In the genomic region with DNA sequence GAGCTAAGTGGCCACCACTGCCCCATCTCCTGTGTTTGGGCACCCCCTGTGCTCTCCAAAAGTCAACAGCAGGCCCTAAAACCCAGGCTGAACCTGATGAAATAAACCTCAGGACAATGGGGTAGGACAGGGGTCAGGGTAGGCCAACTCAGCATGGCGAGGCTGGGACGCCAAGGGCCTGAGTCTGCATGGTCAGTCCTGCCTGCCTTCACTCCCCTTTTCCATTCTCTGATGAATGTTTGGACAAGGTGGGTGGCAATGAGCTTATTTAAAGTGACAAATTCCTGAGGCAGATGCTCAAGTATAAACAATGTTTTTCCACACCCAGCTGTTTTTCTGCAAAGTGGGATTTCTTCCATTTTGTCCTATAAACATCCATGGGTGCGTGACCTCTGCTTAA, we compare ENCODE assay signal across 27 cellular contexts. TPM values are rescaled to one million over a fixed set of nuclear protein-coding genes. Genes with fewer than 3 reads are reported as not detected.
DNase-seq lines count a peak whose midpoint lies in the region; ATAC-seq, FAIRE-seq and TF ChIP-seq lines count a peak whose summit lies in the region.
"Had no signal": no experiment of that assay in that cellular context is flagged by ENCODE, and none has a peak within 500 bp of the region (broad histone marks: within the 10 kb centered on the region; RNA-seq: fewer than 3 reads in every experiment).

No MANE protein-coding gene starts in this region.

- intact Hi-C loops in left ventricle myocardium superior (cut with micrococcal nuclease) (no loop called here), natural killer cell (cut with micrococcal nuclease) (no loop called here)

- peak; percentile 4 for FAIRE-seq in endometrium (lab: Jason Lieb, UNC)
- FAIRE-seq: A549, D721Med, GM12891, GM18507, H54 had no signal

- H3K36me3 Mint-ChIP-seq in natural killer cell, result no peaks in the 10 kb centered on the region
- no peaks in the 10 kb centered on the region for H3K36me3 Mint-ChIP-seq in WTC11
- H3K36me3 Mint-ChIP-seq: CD14-positive monocyte; CD8-positive, alpha-beta memory T cell had no signal

- H3K4me1 ChIP-seq in right atrium auricular region, result no peaks in the 10 kb centered on the region
- H3K4me1 ChIP-seq: A549, BE2C, HAP-1 had no signal

- no peak overlapping the region for H3K27ac Mint-ChIP-seq in natural killer cell
- no peak overlapping the region for H3K27ac Mint-ChIP-seq in WTC11
- H3K27ac Mint-ChIP-seq: CD14-positive monocyte; CD4-positive, alpha-beta T cell; CD8-positive, alpha-beta memory T cell; GM23338; HFFc6 had no signal

- POLR2A ChIA-PET in WTC11 (lab: Charles Lee), result no interaction called here

- no peaks in the 10 kb centered on the region for H3K9me3 ChIP-seq in right atrium auricular region
- H3K9me3 ChIP-seq: A549, BE2C, HAP-1 had no signal

- CTCF ChIA-PET in WTC11 (lab: Charles Lee), result interaction anchor here (1.1 kb wide), 1 partner anchor 60 kb away, joined by 5 read pairs; no protein-coding TSS in a partner anchor

- H3K4me1 Mint-ChIP-seq in natural killer cell (no peaks in the 10 kb centered on the region), WTC11 (peaks cover 8% of the 10 kb centered on the region)
- H3K4me1 Mint-ChIP-seq: CD14-positive monocyte; CD8-positive, alpha-beta memory T cell had no signal

- H3K27me3 Mint-ChIP-seq in natural killer cell (ENCODE audit: low read depth in 2 of 2), result peaks cover 4 to 11% of the 10 kb centered on the region in 2 donors
- H3K27me3 Mint-ChIP-seq in WTC11 (ENCODE audit: low read depth), result peaks cover 9% of the 10 kb centered on the region

- ATAC-seq in left ventricle myocardium superior (no peak), natural killer cell (no peak), WTC11 (no peak)
- ATAC-seq: A549, GM23338 had no signal

- H3K9me3 Mint-ChIP-seq in natural killer cell (no peaks in the 10 kb centered on the region), WTC11 (peaks cover 21% of the 10 kb centered on the region)
- H3K9me3 Mint-ChIP-seq: CD4-positive, alpha-beta T cell; GM23338; HFFc6 had no signal

- no peak overlapping the region for H3K4me3 ChIP-seq in right atrium auricular region
- H3K4me3 ChIP-seq: A549; BLaER1 treated with 17β-estradiol and CSF1 and Interleukin-3, amounts not matched to agents 10 nM and 100 nM; GM23338; HAP-1 had no signal

- DNase-seq in right atrium auricular region (ENCODE audit: low spot score) (peak; percentile 23), left ventricle myocardium superior (no peak), islet precursor cell (peak; percentile 37), natural killer cell (no peak), WTC11 (ENCODE audit: low spot score) (no peak)
- DNase-seq in activated CD4-positive, alpha-beta T cell treated with anti-CD3 and anti-CD28 coated beads for 1 hour, result no peak
- DNase-seq: 8988T; ACHN; AML-193; BE2C; CD4-positive, alpha-beta T cell; CD8-positive, alpha-beta memory T cell; DMS 273 treated with DMSO at 0.1 percent for 48 hours; DMS79; EL; GF-D8; HFFc6 had no signal

- no peaks in the 10 kb centered on the region for H3K27me3 ChIP-seq in right atrium auricular region
- H3K27me3 ChIP-seq: BE2C; BLaER1 treated with 17β-estradiol and CSF1 and Interleukin-3, amounts not matched to agents 10 nM and 100 nM had no signal

- no peaks in the 10 kb centered on the region for H3K36me3 ChIP-seq in right atrium auricular region
- H3K36me3 ChIP-seq: BE2C; BLaER1 treated with 17β-estradiol and CSF1 and Interleukin-3, amounts not matched to agents 10 nM and 100 nM; HAP-1 had no signal

- TF ChIP-seq CTCF in right atrium auricular region (IDR thresholded peaks at IDR 0.05) (no peak), natural killer cell (IDR thresholded peaks at IDR 0.05) (no peak), WTC11 (IDR thresholded peaks at IDR 0.05) (no peak)

- H3K4me3 Mint-ChIP-seq in natural killer cell (no peak overlapping the region), WTC11 (no peak overlapping the region)
- H3K4me3 Mint-ChIP-seq: CD14-positive monocyte; CD4-positive, alpha-beta T cell; CD8-positive, alpha-beta memory T cell; GM23338; HFFc6 had no signal

- H3K27ac ChIP-seq in right atrium auricular region, result no peak overlapping the region
- H3K27ac ChIP-seq: A549; BLaER1 treated with 17β-estradiol and CSF1 and Interleukin-3, amounts not matched to agents 10 nM and 100 nM had no signal

TF ChIP-seq in WTC11, 78 proteins besides CTCF, POLR2A, EP300 and RAD21:
- TF ChIP-seq ZNF232 (CRISPR knock-in tag; IDR thresholded peaks at IDR 0.05) (no peak), JAZF1 (CRISPR knock-in tag; IDR thresholded peaks at IDR 0.05) (no peak)
- TF ChIP-seq, protein P1, sequence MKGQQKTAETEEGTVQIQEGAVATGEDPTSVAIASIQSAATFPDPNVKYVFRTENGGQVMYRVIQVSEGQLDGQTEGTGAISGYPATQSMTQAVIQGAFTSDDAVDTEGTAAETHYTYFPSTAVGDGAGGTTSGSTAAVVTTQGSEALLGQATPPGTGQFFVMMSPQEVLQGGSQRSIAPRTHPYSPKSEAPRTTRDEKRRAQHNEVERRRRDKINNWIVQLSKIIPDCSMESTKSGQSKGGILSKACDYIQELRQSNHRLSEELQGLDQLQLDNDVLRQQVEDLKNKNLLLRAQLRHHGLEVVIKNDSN (CRISPR knock-in tag; IDR thresholded peaks at IDR 0.05), result no peak

RNA-seq across cellular contexts. Expression of a gene that starts 47.2 kb away (rescaled TPM):
- total RNA-seq in right atrium auricular region (1 to 10 TPM in 1 of 2 donors, under 1 TPM in 1; 0.33 to 3.1 TPM), left ventricle myocardium superior (1.3 TPM), natural killer cell (not detected), WTC11 (2021) (0.64 to 0.87 TPM (median 0.87 TPM) in 3 replicates)
- total RNA-seq: CD4-positive, alpha-beta T cell; CD8-positive, alpha-beta memory T cell; GM23338 had no signal

Comparison
In these comparisons a context has a peak if more than half of its experiments do, and no peak if none do; other contexts are left out.
1. DNase-seq: peak in right atrium auricular region (single experiment) and islet precursor cell (single experiment); none in left ventricle myocardium superior (single experiment), natural killer cell (single experiment), WTC11 (single experiment) and activated CD4-positive, alpha-beta T cell treated with anti-CD3 and anti-CD28 coated beads for 1 hour (single experiment).